In genomic region chr6:116405663-116406329, GRCh38 we compare ENCODE assay signal across 9 cellular contexts. TPM values are rescaled to one million over a fixed set of nuclear protein-coding genes. Genes with fewer than 3 reads are reported as not detected.
DNase-seq lines count a peak whose midpoint lies in the region; ATAC-seq and TF ChIP-seq lines count a peak whose summit lies in the region.
"Had no signal": no experiment of that assay in that cellular context is flagged by ENCODE, and none has a peak within 500 bp of the region (broad histone marks: within the 10 kb centered on the region; RNA-seq: fewer than 3 reads in every experiment).

No MANE protein-coding gene starts in this region.

- H3K4me3 ChIP-seq in GM12865 (ENCODE audit: low read depth, low read length) (peak overlapping the region; percentile 48), MG63 (no peak overlapping the region), epithelial cell of esophagus (ENCODE audit: low read length) (no peak overlapping the region), psoas muscle (peak overlapping the region; percentile 41)

- ATAC-seq in psoas muscle = peak; percentile 74 to 87 (median 80)
- ATAC-seq in HG02970 (IDR thresholded peaks at IDR 0.05; ENCODE audit: low FRiP score, unreplicated experiment) = no peak

- intact Hi-C loops in psoas muscle (cut with DNase I) = no loop called here

- TF ChIP-seq CTCF in GM12865 (IDR thresholded peaks at IDR 0.05; ENCODE audit: insufficient read depth, low read depth, low read length, missing control alignments) = no peak
- TF ChIP-seq CTCF in epithelial cell of esophagus (IDR thresholded peaks at IDR 0.05; ENCODE audit: insufficient read depth, low read depth, low read length, missing control alignments) = no peak
- TF ChIP-seq CTCF in psoas muscle (IDR thresholded peaks at IDR 0.05) = no peak

- DNase-seq in GM12865 (ENCODE audit: low read depth) = peak; percentile 64
- peak; percentile 33 for DNase-seq in MG63
- peak; percentile 73 for DNase-seq in epithelial cell of esophagus (ENCODE audit: low read depth)
- DNase-seq in psoas muscle = no peak
- no peak for DNase-seq in stimulated activated naive CD4-positive, alpha-beta T cell (lab: John Stamatoyannopoulos, UW)
- DNase-seq in SHP77 (lab: John Stamatoyannopoulos, UW) = no peak
- DNase-seq in DMS53 treated with DMSO at 0.1 percent for 48 hours (lab: John Stamatoyannopoulos, UW; ENCODE audit: unreplicated experiment) = no peak
- DNase-seq: stimulated activated CD4-positive, alpha-beta T cell treated with anti-CD3 and anti-CD28 coated beads, Interleukin-4, amount 100 ng/mL, for 4 hours had no signal

- H3K4me1 ChIP-seq in psoas muscle = peaks cover 55% of the 10 kb centered on the region

- H3K27ac ChIP-seq in psoas muscle = peak overlapping the region; percentile 30

- WGBS in psoas muscle, 3 donors = 21 to 31% (median 22%) methylated on average over 8 of the region's 8 CpGs

- H3K27me3 ChIP-seq in MG63 = no peaks in the 10 kb centered on the region
- H3K27me3 ChIP-seq in psoas muscle (ENCODE audit: insufficient read depth in 3 of 3, low read length in 2 of 3) = no peaks in the 10 kb centered on the region

- H3K36me3 ChIP-seq in MG63 (no peaks in the 10 kb centered on the region), psoas muscle (ENCODE audit: insufficient read depth in 1 of 2, low read depth in 1 of 2) (no peaks in the 10 kb centered on the region)

- H3K9me3 ChIP-seq in MG63 (no peaks in the 10 kb centered on the region), psoas muscle (no peaks in the 10 kb centered on the region)

RNA-seq across cellular contexts. Expression of gene DSE, which starts 35.0 kb away (rescaled TPM):
- 5.4 and 6.4 TPM in 2 replicates for total RNA-seq in MG63 (2014; rRNA removed; shearing (Covaris generic); ENCODE audit: low replicate concordance)
- total RNA-seq in psoas muscle = 10 to 100 TPM in 3 of 4 donors, 1 to 10 TPM in 1; 9.6 to 26.7 (median 12.1) TPM
- polyA plus RNA-seq in psoas muscle = 1 to 10 TPM; 2.3 to 5.2 (median 3.2) TPM

RNA-seq across cellular contexts. Expression of gene CALHM6, which starts 55.4 kb away (rescaled TPM):
- 0.16 and 1.7 TPM in 2 replicates for total RNA-seq in MG63 (2014; rRNA removed; shearing (Covaris generic); ENCODE audit: low replicate concordance)
- total RNA-seq in psoas muscle = under 1 TPM in 3 of 4 donors, not detected in 1; 0.50 to 0.84 (median 0.61) TPM
- 1 to 10 TPM in 2 of 3 donors, under 1 TPM in 1; 0.97 to 2.1 (median 1.1) TPM for polyA plus RNA-seq in psoas muscle

Comparison
In these comparisons a context has a peak if more than half of its experiments do, and no peak if none do; other contexts are left out.
1. DNase-seq: peak in GM12865 (single experiment), MG63 (single experiment) and epithelial cell of esophagus (single experiment); none in psoas muscle (0 of 2), stimulated activated naive CD4-positive, alpha-beta T cell (0 of 6), SHP77 (0 of 2) and DMS53 treated with DMSO at 0.1 percent for 48 hours (single experiment).
2. H3K4me3 ChIP-seq: peak in GM12865 (single experiment) and psoas muscle (single experiment); none in MG63 (single experiment) and epithelial cell of esophagus (single experiment).